28 cellular contexts compared by ENCODE assay signal in genomic region chr2:110712737-110713136, GRCh38. TPM values are rescaled to one million over a fixed set of nuclear protein-coding genes. Genes with fewer than 3 reads are reported as not detected.
"Had no signal": no experiment of that assay in that cellular context is flagged by ENCODE, and none has a peak within 500 bp of the region (broad histone marks: within the 10 kb centered on the region; RNA-seq: fewer than 3 reads in every experiment).

No MANE protein-coding gene starts in this region.

- H3K4me1 Mint-ChIP-seq: immature natural killer cell had no signal

- ATAC-seq: gastrocnemius medialis, heart right ventricle, left ventricle myocardium superior, lower lobe of right lung had no signal

- H3K4me3 Mint-ChIP-seq: immature natural killer cell, mesothelial cell of epicardium had no signal

- H3K9me3 Mint-ChIP-seq: immature natural killer cell, mesothelial cell of epicardium had no signal

- H3K9me3 ChIP-seq: esophagus squamous epithelium, gastrocnemius medialis, heart right ventricle, left lung, lower lobe of right lung had no signal

- H3K27ac ChIP-seq: coronary artery, dorsolateral prefrontal cortex, esophagus squamous epithelium, gastrocnemius medialis, heart right ventricle, left lung, lower lobe of right lung had no signal

- H3K4me3 ChIP-seq: coronary artery, dorsolateral prefrontal cortex, esophagus squamous epithelium, gastrocnemius medialis, heart right ventricle, left lung, lower lobe of right lung had no signal

- DNase-seq: dermis blood vessel endothelial cell; dorsolateral prefrontal cortex; effector CD4-positive, alpha-beta T cell; effector memory CD4-positive, alpha-beta T cell; esophagus squamous epithelium; foreskin fibroblast; foreskin melanocyte; gastrocnemius medialis; glutamatergic neuron; head of caudate nucleus; heart right ventricle; hypothalamus; immature natural killer cell; kidney; kidney glomerular epithelial cell; left lung; left ventricle myocardium superior; lower lobe of right lung; mesenchymal stem cell had no signal

- H3K36me3 Mint-ChIP-seq: mesothelial cell of epicardium had no signal

- H3K27me3 ChIP-seq: gastrocnemius medialis, left lung had no signal

- H3K27ac Mint-ChIP-seq: immature natural killer cell, mesothelial cell of epicardium had no signal

- H3K36me3 ChIP-seq: esophagus squamous epithelium, gastrocnemius medialis, heart right ventricle, left lung, lower lobe of right lung had no signal

RNA-seq across cellular contexts. Expression of gene ACOXL, which starts 19.6 kb away (rescaled TPM):
- total RNA-seq: dermis blood vessel endothelial cell, endothelial cell of umbilical vein, esophagus squamous epithelium, gastrocnemius medialis, glomerular endothelial cell, heart right ventricle, lower leg skin, lung microvascular endothelial cell, mesenteric fat pad, mucosa of gallbladder had no signal
- polyA plus RNA-seq: endothelial cell of umbilical vein, esophagus, heart right ventricle, immature natural killer cell had no signal
